Comparison of ENCODE assay signal across 9 cellular contexts in genomic region chr14:104735830-104736642, GRCh38. TPM values are rescaled to one million over a fixed set of nuclear protein-coding genes. Genes with fewer than 3 reads are reported as not detected.
DNase-seq lines count a peak whose midpoint lies in the region; ATAC-seq and TF ChIP-seq lines count a peak whose summit lies in the region.
"Had no signal": no experiment of that assay in that cellular context is flagged by ENCODE, and none has a peak within 500 bp of the region (broad histone marks: within the 10 kb centered on the region; RNA-seq: fewer than 3 reads in every experiment).

No MANE protein-coding gene starts in this region.

- no peaks in the 10 kb centered on the region for H3K79me1 ChIP-seq in mesenchymal stem cell (replicated peaks; ENCODE audit: low read length, poor library complexity, severe bottlenecking)

- no peak overlapping the region for H3K4me2 ChIP-seq in mesenchymal stem cell (ENCODE audit: low read length, poor library complexity, severe bottlenecking)

- DNase-seq in Peyer's patch = peak in 2 of 3 donors; percentile 25 to 73
- DNase-seq in epidermal melanocyte (ENCODE audit: insufficient read length, low spot score) = peak; percentile 94
- DNase-seq in mesenchymal stem cell = peak; percentile 92
- DNase-seq in thyroid gland = peak; percentile 56 to 67
- DNase-seq in stimulated activated CD8-positive, alpha-beta memory T cell treated with anti-CD3 and anti-CD28 coated beads, Interleukin-4, amount 100 ng/mL, for 48 hours = no peak
- no peak for DNase-seq in NCI-H2107 treated with DMSO at 0.1 percent for 48 hours (lab: John Stamatoyannopoulos, UW; ENCODE audit: unreplicated experiment)
- DNase-seq in T-helper 2 cell = no peak
- DNase-seq: activated naive CD8-positive, alpha-beta T cell treated with anti-CD3 and anti-CD28 coated beads, Interleukin-2, amount 10 ng/mL, durations not matched to agents 7 days and 5 days had no signal

- H2BK5ac ChIP-seq in mesenchymal stem cell (ENCODE audit: low read depth, low read length, poor library complexity, severe bottlenecking) = no peak overlapping the region

- H2AK5ac ChIP-seq in mesenchymal stem cell (ENCODE audit: low read length, severe bottlenecking) = no peak overlapping the region

- H3K4ac ChIP-seq in mesenchymal stem cell (ENCODE audit: low read depth in 1 of 2, low read length in 2 of 2) = peak overlapping the region; percentile 38 to 56

- 49% methylated on average over 26 of the region's 26 CpGs for WGBS in mesenchymal stem cell
- 55 to 89% methylated on average over 19 to 21 of the region's 26 CpGs for WGBS in thyroid gland, 2 donors

- H3K36me3 ChIP-seq in Peyer's patch = peaks cover 0 to 3% (median 0%) of the 10 kb centered on the region in 3 donors
- peaks cover 0 to 7% of the 10 kb centered on the region in 2 experiments for H3K36me3 ChIP-seq in mesenchymal stem cell (ENCODE audit: control insufficient read depth in 1 of 2, insufficient read depth in 2 of 2, low read depth in 1 of 2, low read length in 2 of 2)
- H3K36me3 ChIP-seq in thyroid gland = no peaks in the 10 kb centered on the region

- peak overlapping the region; percentile 91 to 98 for H2BK12ac ChIP-seq in mesenchymal stem cell (ENCODE audit: low read length in 2 of 2)

- H3K23ac ChIP-seq in mesenchymal stem cell (ENCODE audit: low read length in 2 of 2) = no peak overlapping the region

- intact Hi-C loops in thyroid gland (cut with DNase I) = no loop called here

- H3K18ac ChIP-seq in mesenchymal stem cell (ENCODE audit: low read depth in 1 of 2, low read length in 2 of 2) = peak overlapping the region; percentile 93 to 97

- peak overlapping the region; percentile 85 for H2BK120ac ChIP-seq in mesenchymal stem cell (ENCODE audit: low read depth, low read length)

- H3K14ac ChIP-seq in mesenchymal stem cell (ENCODE audit: low read length in 2 of 2) = peak overlapping the region in 1 of 2 experiments; percentile 86

- no peak for TF ChIP-seq POLR2A in Peyer's patch (IDR thresholded peaks at IDR 0.05)
- no peak for TF ChIP-seq POLR2A in thyroid gland (IDR thresholded peaks at IDR 0.05)

- H3K9me3 ChIP-seq in Peyer's patch (no peaks in the 10 kb centered on the region), mesenchymal stem cell (ENCODE audit: control insufficient read depth, low read length) (no peaks in the 10 kb centered on the region), thyroid gland (no peaks in the 10 kb centered on the region)

- peak overlapping the region; percentile 65 for H2BK15ac ChIP-seq in mesenchymal stem cell (ENCODE audit: low read depth, poor library complexity, severe bottlenecking)

- no peak for ATAC-seq in HG02759 (IDR thresholded peaks at IDR 0.05; ENCODE audit: unreplicated experiment)

- TF ChIP-seq CTCF in Peyer's patch (IDR thresholded peaks at IDR 0.05) (no peak), thyroid gland (IDR thresholded peaks at IDR 0.05) (no peak)

- peak overlapping the region; percentile 100 for H4K91ac ChIP-seq in mesenchymal stem cell (ENCODE audit: low read length)

- no peak overlapping the region for H3K9ac ChIP-seq in mesenchymal stem cell (ENCODE audit: low read length)

- no peak overlapping the region for H2AFZ ChIP-seq in mesenchymal stem cell (ENCODE audit: low read depth, low read length)

- peaks cover 0 to 33% (median 5%) of the 10 kb centered on the region in 4 donors for H3K4me1 ChIP-seq in Peyer's patch
- H3K4me1 ChIP-seq in mesenchymal stem cell (ENCODE audit: control insufficient read depth, insufficient read depth, low read depth, low read length) = peaks cover 12% of the 10 kb centered on the region
- H3K4me1 ChIP-seq in thyroid gland = peaks cover 11 to 46% of the 10 kb centered on the region in 2 donors

- peak overlapping the region; percentile 97 for H4K8ac ChIP-seq in mesenchymal stem cell (ENCODE audit: low read length)

- H3K4me3 ChIP-seq in Peyer's patch = no peak overlapping the region
- no peak overlapping the region for H3K4me3 ChIP-seq in mesenchymal stem cell (ENCODE audit: insufficient read depth in 1 of 2, low read depth in 1 of 2, low read length in 2 of 2)
- H3K4me3 ChIP-seq in thyroid gland (replicated peaks in 1 of 3) = no peak overlapping the region

- H3K27me3 ChIP-seq in Peyer's patch (no peaks in the 10 kb centered on the region), mesenchymal stem cell (ENCODE audit: control insufficient read depth in 1 of 2, insufficient read depth in 1 of 2, low read length in 2 of 2) (peaks cover 7 to 14% of the 10 kb centered on the region in 2 experiments), thyroid gland (no peaks in the 10 kb centered on the region)

- H3K27ac ChIP-seq in Peyer's patch (peak overlapping the region; percentile 22 to 79 (median 55)), mesenchymal stem cell (ENCODE audit: low read length, poor library complexity, severe bottlenecking) (no peak overlapping the region), thyroid gland (peak overlapping the region; percentile 61 to 82 (median 74))

RNA-seq across cellular contexts. Expression of gene ADSS1, which starts 12.0 kb away (rescaled TPM):
- 10 to 100 TPM; 11.0 to 18.6 (median 17.1) TPM for total RNA-seq in Peyer's patch
- 5.2 TPM for polyA plus RNA-seq in mesenchymal stem cell (2013, experiment 1 of 2)
- 4.8 TPM for polyA plus RNA-seq in mesenchymal stem cell (2013, experiment 2 of 2)
- total RNA-seq in thyroid gland = 10 to 100 TPM; 13.6 to 26.2 (median 18.9) TPM

RNA-seq across cellular contexts. Expression of gene SIVA1, which starts 16.9 kb away (rescaled TPM):
- total RNA-seq in Peyer's patch (100 to 1,000 TPM in 3 of 4 donors, 10 to 100 TPM in 1; 64.6 to 144 (median 115) TPM), thyroid gland (100 to 1,000 TPM; 137 to 388 (median 239) TPM)
- 68.6 TPM for polyA plus RNA-seq in mesenchymal stem cell (2013, experiment 1 of 2)
- polyA plus RNA-seq in mesenchymal stem cell (2013, experiment 2 of 2) = 73.5 TPM

RNA-seq across cellular contexts. Expression of gene INF2, which starts 46.6 kb away (rescaled TPM):
- total RNA-seq in Peyer's patch (100 to 1,000 TPM; 137 to 287 (median 203) TPM), thyroid gland (10 to 100 TPM; 35.1 to 54.7 (median 42.5) TPM)
- polyA plus RNA-seq in mesenchymal stem cell (2013, experiment 1 of 2) = 59.1 TPM
- polyA plus RNA-seq in mesenchymal stem cell (2013, experiment 2 of 2) = 55.9 TPM

RNA-seq across cellular contexts. Expression of gene AKT1, which starts 59.5 kb away (rescaled TPM):
- 100 to 1,000 TPM in 2 of 4 donors, 10 to 100 TPM in 2; 85.6 to 259 (median 111) TPM for total RNA-seq in Peyer's patch
- 106 TPM for polyA plus RNA-seq in mesenchymal stem cell (2013, experiment 1 of 2)
- 108 TPM for polyA plus RNA-seq in mesenchymal stem cell (2013, experiment 2 of 2)
- 100 to 1,000 TPM in 3 of 4 donors, 10 to 100 TPM in 1; 99.8 to 179 (median 152) TPM for total RNA-seq in thyroid gland

Comparison
In these comparisons a context has a peak if more than half of its experiments do, and no peak if none do; other contexts are left out.
1. DNase-seq: peak in Peyer's patch (2 of 3), epidermal melanocyte (single experiment), mesenchymal stem cell (single experiment) and thyroid gland (2 of 2); none in stimulated activated CD8-positive, alpha-beta memory T cell treated with anti-CD3 and anti-CD28 coated beads, Interleukin-4, amount 100 ng/mL, for 48 hours (single experiment), NCI-H2107 treated with DMSO at 0.1 percent for 48 hours (single experiment) and T-helper 2 cell (0 of 5).